21 cellular contexts compared by ENCODE assay signal in genomic region chr2:29056452-29056851, GRCh38.
DNase-seq lines count a peak whose midpoint lies in the region; ATAC-seq and TF ChIP-seq lines count a peak whose summit lies in the region.
"Had no signal": no experiment of that assay in that cellular context is flagged by ENCODE, and none has a peak within 500 bp of the region (broad histone marks: within the 10 kb centered on the region; RNA-seq: fewer than 3 reads in every experiment).

No MANE protein-coding gene starts in this region.

- no peaks in the 10 kb centered on the region for H3K36me3 Mint-ChIP-seq in nephron progenitor cell (ENCODE audit: low read depth)

- H3K27ac Mint-ChIP-seq in nephron progenitor cell: peak overlapping the region; percentile 48
- H3K27ac Mint-ChIP-seq: CD4-positive, alpha-beta T cell had no signal

- H3K9me3 Mint-ChIP-seq in nephron progenitor cell: no peaks in the 10 kb centered on the region
- H3K9me3 Mint-ChIP-seq: CD4-positive, alpha-beta T cell had no signal

- no peak overlapping the region for H3K4me3 Mint-ChIP-seq in nephron progenitor cell
- H3K4me3 Mint-ChIP-seq: CD4-positive, alpha-beta T cell had no signal

- H3K27me3 Mint-ChIP-seq in nephron progenitor cell (ENCODE audit: low read depth, poor library complexity): peaks cover 7% of the 10 kb centered on the region
- H3K27me3 Mint-ChIP-seq: CD4-positive, alpha-beta T cell had no signal

- peak; percentile 36 for DNase-seq in DMS79 treated with DMSO at 0.1 percent for 48 hours (lab: John Stamatoyannopoulos, UW)
- no peak for DNase-seq in DMS79 (lab: John Stamatoyannopoulos, UW)
- peak; percentile 10 for DNase-seq in stimulated activated CD4-positive, alpha-beta T cell treated with anti-CD3 and anti-CD28 coated beads, Interleukin-1b, Interleukin-23, amount 100 ng/mL, for 48 hours
- no peak for DNase-seq in stimulated activated CD4-positive, alpha-beta T cell treated with anti-CD3 and anti-CD28 coated beads, Interleukin-2, amount 100 ng/mL, for 48 hours
- DNase-seq in nephron progenitor cell: no peak
- DNase-seq in hippocampal formation (lab: John Stamatoyannopoulos, UW): no peak
- no peak for DNase-seq in Kasumi-1 (lab: John Stamatoyannopoulos, UW)
- DNase-seq: ACHN; CD4-positive, alpha-beta T cell; COR-L47; DMS 273 treated with DMSO at 0.1 percent for 48 hours; GOT3; MG63; NCI-H1694 treated with DMSO at 0.1 percent for 48 hours; NCI-H2081 treated with DMSO at 0.1 percent for 48 hours; NCI-H2171 treated with DMSO at 0.1 percent for 48 hours; NCI-H524 treated with DMSO at 0.1 percent for 48 hours; SIG-M5 had no signal

- TF ChIP-seq CTCF in nephron progenitor cell (IDR thresholded peaks at IDR 0.05): no peak

- no peak for ATAC-seq in GM21717 (IDR thresholded peaks at IDR 0.05; ENCODE audit: unreplicated experiment)
- ATAC-seq: HCT116, Panc1 had no signal

- H3K4me1 Mint-ChIP-seq in nephron progenitor cell: peaks cover 59% of the 10 kb centered on the region

Comparison
In these comparisons a context has a peak if more than half of its experiments do, and no peak if none do; other contexts are left out.
1. DNase-seq: peak in DMS79 treated with DMSO at 0.1 percent for 48 hours (single experiment) and stimulated activated CD4-positive, alpha-beta T cell treated with anti-CD3 and anti-CD28 coated beads, Interleukin-1b, Interleukin-23, amount 100 ng/mL, for 48 hours (single experiment); none in DMS79 (single experiment), stimulated activated CD4-positive, alpha-beta T cell treated with anti-CD3 and anti-CD28 coated beads, Interleukin-2, amount 100 ng/mL, for 48 hours (0 of 2), nephron progenitor cell (single experiment), hippocampal formation (0 of 2) and Kasumi-1 (0 of 2).